In genomic region chr1:145999321-146000024, GRCh38 we compare ENCODE assay signal across 9 cellular contexts. TPM values are rescaled to one million over a fixed set of nuclear protein-coding genes. Genes with fewer than 3 reads are reported as not detected.
A peak's percentile ranks its signal among the peaks of the same experiment; 100 is the strongest.
DNase-seq lines count a peak whose midpoint lies in the region; ATAC-seq and TF ChIP-seq lines count a peak whose summit lies in the region.
"Had no signal": no experiment of that assay in that cellular context is flagged by ENCODE, and none has a peak within 500 bp of the region (broad histone marks: within the 10 kb centered on the region; RNA-seq: fewer than 3 reads in every experiment).

No MANE protein-coding gene starts in this region.

- H3K4me3 Mint-ChIP-seq in activated CD4-positive, alpha-beta T cell treated with anti-CD3 and anti-CD28 coated beads, Interleukin-2, amount 10 ng/mL, durations not matched to agents 7 days and 5 days: peak overlapping the region; percentile 60
- peak overlapping the region; percentile 85 for H3K4me3 Mint-ChIP-seq in activated T-cell treated with anti-CD3 and anti-CD28 coated beads, Interleukin-2, amount 50 U/mL, for 4 hours

- H3K79me2 ChIP-seq in SK-N-SH (ENCODE audit: insufficient read depth): peaks cover 19% of the 10 kb centered on the region

- peaks cover 17% of the 10 kb centered on the region for H4K20me1 ChIP-seq in SK-N-SH (ENCODE audit: insufficient read depth)

- H3K9me3 ChIP-seq in thymus (ENCODE audit: control insufficient read depth) (peaks cover under 1% of the 10 kb centered on the region), SK-N-SH (no peaks in the 10 kb centered on the region)

- H3K27me3 ChIP-seq in thymus (ENCODE audit: control insufficient read depth, insufficient read depth): no peaks in the 10 kb centered on the region
- H3K27me3 ChIP-seq in SK-N-SH (ENCODE audit: insufficient read depth): no peaks in the 10 kb centered on the region

- no peaks in the 10 kb centered on the region for H3F3A ChIP-seq in SK-N-SH (replicated peaks; ENCODE audit: insufficient read depth)

- H3K4me1 Mint-ChIP-seq in activated CD4-positive, alpha-beta T cell treated with anti-CD3 and anti-CD28 coated beads, Interleukin-2, amount 10 ng/mL, durations not matched to agents 7 days and 5 days: peaks cover 49% of the 10 kb centered on the region
- peaks cover 64% of the 10 kb centered on the region for H3K4me1 Mint-ChIP-seq in activated T-cell treated with anti-CD3 and anti-CD28 coated beads, Interleukin-2, amount 50 U/mL, for 4 hours (ENCODE audit: low read depth)

- H3K27ac ChIP-seq in thymus (ENCODE audit: low read depth) (peak overlapping the region; percentile 97), SK-N-SH (ENCODE audit: low read depth in 2 of 2, low read length in 1 of 2) (peak overlapping the region in 1 of 2 experiments; percentile 61; a peak in 2 of 4 replicates)

- no peaks in the 10 kb centered on the region for H3K9me2 ChIP-seq in SK-N-SH

- CTCF ChIA-PET in activated CD4-positive, alpha-beta T cell treated with anti-CD3 and anti-CD28 coated beads, Interleukin-2, amount 10 ng/mL, durations not matched to agents 7 days and 5 days (lab: Charles Lee): interaction anchor here (13.1 kb wide), 1 partner anchor 21 kb away, joined by 190 read pairs; no protein-coding TSS in a partner anchor
- CTCF ChIA-PET in SK-N-SH (lab: Yijun Ruan, JAX): interaction anchor here (0.7 kb wide), 2 partner anchors 8 to 22 kb away, joined by 3 to 5 read pairs; no protein-coding TSS in a partner anchor

- H3K27ac Mint-ChIP-seq in activated CD4-positive, alpha-beta T cell treated with anti-CD3 and anti-CD28 coated beads, Interleukin-2, amount 10 ng/mL, durations not matched to agents 7 days and 5 days: peak overlapping the region; percentile 99

- POLR2A ChIA-PET in activated CD4-positive, alpha-beta T cell treated with anti-CD3 and anti-CD28 coated beads, Interleukin-2, amount 10 ng/mL, durations not matched to agents 7 days and 5 days (lab: Charles Lee): no interaction called here
- POLR2A ChIA-PET in SK-N-SH (lab: Yijun Ruan, JAX): no interaction called here

- H3K36me3 ChIP-seq in thymus (ENCODE audit: control insufficient read depth, insufficient read depth): peaks cover 9% of the 10 kb centered on the region
- peaks cover 5 to 9% of the 10 kb centered on the region in 2 experiments for H3K36me3 ChIP-seq in SK-N-SH (replicated peaks in 1 of 2; ENCODE audit: control insufficient read depth in 1 of 2, insufficient read depth in 2 of 2, low read length in 1 of 2)

- TF ChIP-seq EP300 in SK-N-SH (IDR thresholded peaks at IDR 0.05; ENCODE audit: borderline replicate concordance in 1 of 2, low read depth in 1 of 2, low read length in 1 of 2): no peak

- no peak for ATAC-seq in activated T-cell treated with anti-CD3 and anti-CD28 coated beads, Interleukin-2, amount 50 U/mL, for 4 hours
- no peak for ATAC-seq in GM18520 (IDR thresholded peaks at IDR 0.05; ENCODE audit: unreplicated experiment)

- H3K4me1 ChIP-seq in thymus (ENCODE audit: control insufficient read depth, insufficient read depth, low read length) (peaks cover 18% of the 10 kb centered on the region), SK-N-SH (ENCODE audit: control insufficient read depth in 1 of 2, insufficient read depth in 2 of 2, low read depth in 1 of 2, low read length in 1 of 2) (peaks cover 6 to 23% of the 10 kb centered on the region in 2 experiments; a peak in 3 of 4 replicates)

- peaks cover 24% of the 10 kb centered on the region for H3K36me3 Mint-ChIP-seq in activated CD4-positive, alpha-beta T cell treated with anti-CD3 and anti-CD28 coated beads, Interleukin-2, amount 10 ng/mL, durations not matched to agents 7 days and 5 days (ENCODE audit: low read depth)
- H3K36me3 Mint-ChIP-seq in activated T-cell treated with anti-CD3 and anti-CD28 coated beads, Interleukin-2, amount 50 U/mL, for 4 hours (ENCODE audit: insufficient read depth): peaks cover 10% of the 10 kb centered on the region

- no peak overlapping the region for H2AFZ ChIP-seq in SK-N-SH (ENCODE audit: low read depth)

- H3K9ac ChIP-seq in SK-N-SH: no peak overlapping the region

- H3K4me3 ChIP-seq in thymus (ENCODE audit: low read length) (peak overlapping the region; percentile 45), SK-N-SH (ENCODE audit: low read depth in 2 of 2, low read length in 1 of 2) (no peak overlapping the region)

- TF ChIP-seq CTCF in SK-N-SH (IDR thresholded peaks at IDR 0.05): no peak

- H3K27me3 Mint-ChIP-seq in activated CD4-positive, alpha-beta T cell treated with anti-CD3 and anti-CD28 coated beads, Interleukin-2, amount 10 ng/mL, durations not matched to agents 7 days and 5 days: no peaks in the 10 kb centered on the region
- no peaks in the 10 kb centered on the region for H3K27me3 Mint-ChIP-seq in activated T-cell treated with anti-CD3 and anti-CD28 coated beads, Interleukin-2, amount 50 U/mL, for 4 hours (ENCODE audit: low read depth)

- 75% methylated on average over 5 of the region's 5 CpGs for WGBS in thymus
- WGBS in SK-N-SH (ENCODE audit: low lambda C conversion rate): 71% methylated on average over 5 of the region's 5 CpGs

- no peak for TF ChIP-seq RAD21 in SK-N-SH (IDR thresholded peaks at IDR 0.05; ENCODE audit: low read length)

- no peak overlapping the region for H3K4me2 ChIP-seq in SK-N-SH

- no peaks in the 10 kb centered on the region for H3K9me3 Mint-ChIP-seq in activated CD4-positive, alpha-beta T cell treated with anti-CD3 and anti-CD28 coated beads, Interleukin-2, amount 10 ng/mL, durations not matched to agents 7 days and 5 days
- no peaks in the 10 kb centered on the region for H3K9me3 Mint-ChIP-seq in activated T-cell treated with anti-CD3 and anti-CD28 coated beads, Interleukin-2, amount 50 U/mL, for 4 hours

- peak; percentile 53 for DNase-seq in activated CD4-positive, alpha-beta T cell treated with anti-CD3 and anti-CD28 coated beads, Interleukin-2, amount 10 ng/mL, durations not matched to agents 7 days and 5 days
- DNase-seq in activated CD4-positive, alpha-beta T cell treated with anti-CD3 and anti-CD28 coated beads, Interleukin-2, amount 50 U/mL, for 4 hours: no peak
- no peak for DNase-seq in activated T-cell treated with anti-CD3 and anti-CD28 coated beads, Interleukin-2, amount 50 U/mL, for 4 hours
- peak; percentile 19 for DNase-seq in islet precursor cell
- no peak for DNase-seq in SK-N-SH
- no peak for DNase-seq in stimulated activated CD4-positive, alpha-beta T cell treated with anti-CD3 and anti-CD28 coated beads, Interleukin-1b, Interleukin-23, amount 100 ng/mL, for 48 hours

TF ChIP-seq in SK-N-SH, 30 proteins besides CTCF, POLR2A, EP300 and RAD21:
- no peak for TF ChIP-seq YY1 (IDR thresholded peaks at IDR 0.05; ENCODE audit: low read depth)
- no peak for TF ChIP-seq FOSL2 (IDR thresholded peaks at IDR 0.05; ENCODE audit: borderline replicate concordance, low read depth)
- TF ChIP-seq USF2 (IDR thresholded peaks at IDR 0.05; ENCODE audit: borderline replicate concordance, low read depth, low read length): no peak
- no peak for TF ChIP-seq TEAD4 (IDR thresholded peaks at IDR 0.05; ENCODE audit: borderline replicate concordance, insufficient read depth)
- no peak for TF ChIP-seq SMC3 (IDR thresholded peaks at IDR 0.05; ENCODE audit: low read depth, low read length)
- TF ChIP-seq NRF1 (IDR thresholded peaks at IDR 0.05; ENCODE audit: low read depth, low read length): no peak
- TF ChIP-seq MEF2A (IDR thresholded peaks at IDR 0.05; ENCODE audit: borderline replicate concordance, low read depth): no peak

RNA-seq across cellular contexts. Expression of gene TXNIP, which starts 3.1 kb away (rescaled TPM):
- total RNA-seq in activated CD4-positive, alpha-beta T cell treated with anti-CD3 and anti-CD28 coated beads, Interleukin-2, amount 10 ng/mL, durations not matched to agents 7 days and 5 days: 100 to 1,000 TPM; 240 to 262 TPM
- 10 to 100 TPM; 68.9 to 91.0 (median 83.7) TPM for total RNA-seq in activated T-cell treated with anti-CD3 and anti-CD28 coated beads, Interleukin-2, amount 50 U/mL, for 4 hours
- polyA plus RNA-seq in thymus (1,022 TPM), SK-N-SH (2012; rRNA removed) (44.6 and 77.3 TPM in 2 replicates)
- polyA plus RNA-seq in SK-N-SH (2012; cell fraction: cytosol; rRNA removed): 60.3 and 73.3 TPM in 2 replicates
- 41.9 and 93.1 TPM in 2 replicates for polyA plus RNA-seq in SK-N-SH (2012; cell fraction: nucleus; rRNA removed)

RNA-seq across cellular contexts. Expression of gene HJV, which starts 22.1 kb away (rescaled TPM):
- not detected for total RNA-seq in activated CD4-positive, alpha-beta T cell treated with anti-CD3 and anti-CD28 coated beads, Interleukin-2, amount 10 ng/mL, durations not matched to agents 7 days and 5 days
- not detected for total RNA-seq in activated T-cell treated with anti-CD3 and anti-CD28 coated beads, Interleukin-2, amount 50 U/mL, for 4 hours
- 0.62 TPM for polyA plus RNA-seq in thymus
- polyA plus RNA-seq in SK-N-SH (2012; rRNA removed): 0.05 TPM in 1 of 2 replicates, not detected in the other
- 0.10 TPM in 1 of 2 replicates, not detected in the other for polyA plus RNA-seq in SK-N-SH (2012; cell fraction: cytosol; rRNA removed)
- polyA plus RNA-seq in SK-N-SH (2012; cell fraction: nucleus; rRNA removed): not detected in 2 replicates
- total RNA-seq: lower leg skin had no signal

RNA-seq across cellular contexts. Expression of gene POLR3GL, which starts 35.0 kb away (rescaled TPM):
- 10 to 100 TPM; 27.3 to 29.2 TPM for total RNA-seq in activated CD4-positive, alpha-beta T cell treated with anti-CD3 and anti-CD28 coated beads, Interleukin-2, amount 10 ng/mL, durations not matched to agents 7 days and 5 days
- total RNA-seq in activated T-cell treated with anti-CD3 and anti-CD28 coated beads, Interleukin-2, amount 50 U/mL, for 4 hours: 10 to 100 TPM; 11.7 to 14.5 (median 13.9) TPM
- 89.6 TPM for polyA plus RNA-seq in thymus
- polyA plus RNA-seq in SK-N-SH (2012; rRNA removed): 15.8 and 17.3 TPM in 2 replicates
- 18.3 and 24.3 TPM in 2 replicates for polyA plus RNA-seq in SK-N-SH (2012; cell fraction: cytosol; rRNA removed)
- polyA plus RNA-seq in SK-N-SH (2012; cell fraction: nucleus; rRNA removed): 12.2 and 13.1 TPM in 2 replicates

RNA-seq across cellular contexts. Expression of gene ANKRD34A, which starts 35.1 kb away (rescaled TPM):
- 1 to 10 TPM; 2.0 to 2.2 TPM for total RNA-seq in activated CD4-positive, alpha-beta T cell treated with anti-CD3 and anti-CD28 coated beads, Interleukin-2, amount 10 ng/mL, durations not matched to agents 7 days and 5 days
- 1 to 10 TPM; 6.2 to 8.7 (median 7.6) TPM for total RNA-seq in activated T-cell treated with anti-CD3 and anti-CD28 coated beads, Interleukin-2, amount 50 U/mL, for 4 hours
- polyA plus RNA-seq in thymus (0.89 TPM), SK-N-SH (2012; rRNA removed) (2.6 and 3.6 TPM in 2 replicates)
- 1.7 and 2.4 TPM in 2 replicates for polyA plus RNA-seq in SK-N-SH (2012; cell fraction: cytosol; rRNA removed)
- 9.4 and 13.1 TPM in 2 replicates for polyA plus RNA-seq in SK-N-SH (2012; cell fraction: nucleus; rRNA removed)

RNA-seq across cellular contexts. Expression of gene LIX1L, which starts 41.7 kb away (rescaled TPM):
- total RNA-seq in activated CD4-positive, alpha-beta T cell treated with anti-CD3 and anti-CD28 coated beads, Interleukin-2, amount 10 ng/mL, durations not matched to agents 7 days and 5 days: 10 to 100 TPM; 49.5 to 57.5 TPM
- total RNA-seq in activated T-cell treated with anti-CD3 and anti-CD28 coated beads, Interleukin-2, amount 50 U/mL, for 4 hours: 10 to 100 TPM; 40.7 to 43.3 (median 41.9) TPM
- polyA plus RNA-seq in thymus (22.0 TPM), SK-N-SH (2012; rRNA removed) (39.1 and 39.4 TPM in 2 replicates)
- polyA plus RNA-seq in SK-N-SH (2012; cell fraction: cytosol; rRNA removed): 46.0 and 49.7 TPM in 2 replicates
- 22.1 and 26.1 TPM in 2 replicates for polyA plus RNA-seq in SK-N-SH (2012; cell fraction: nucleus; rRNA removed)

Comparison
In these comparisons a context has a peak if more than half of its experiments do, and no peak if none do; other contexts are left out.
1. DNase-seq: peak in activated CD4-positive, alpha-beta T cell treated with anti-CD3 and anti-CD28 coated beads, Interleukin-2, amount 10 ng/mL, durations not matched to agents 7 days and 5 days (single experiment) and islet precursor cell (single experiment); none in activated CD4-positive, alpha-beta T cell treated with anti-CD3 and anti-CD28 coated beads, Interleukin-2, amount 50 U/mL, for 4 hours (0 of 2), activated T-cell treated with anti-CD3 and anti-CD28 coated beads, Interleukin-2, amount 50 U/mL, for 4 hours (single experiment), SK-N-SH (single experiment) and stimulated activated CD4-positive, alpha-beta T cell treated with anti-CD3 and anti-CD28 coated beads, Interleukin-1b, Interleukin-23, amount 100 ng/mL, for 48 hours (single experiment).